Comparison of ENCODE assay signal across 22 cellular contexts in the genomic region with DNA sequence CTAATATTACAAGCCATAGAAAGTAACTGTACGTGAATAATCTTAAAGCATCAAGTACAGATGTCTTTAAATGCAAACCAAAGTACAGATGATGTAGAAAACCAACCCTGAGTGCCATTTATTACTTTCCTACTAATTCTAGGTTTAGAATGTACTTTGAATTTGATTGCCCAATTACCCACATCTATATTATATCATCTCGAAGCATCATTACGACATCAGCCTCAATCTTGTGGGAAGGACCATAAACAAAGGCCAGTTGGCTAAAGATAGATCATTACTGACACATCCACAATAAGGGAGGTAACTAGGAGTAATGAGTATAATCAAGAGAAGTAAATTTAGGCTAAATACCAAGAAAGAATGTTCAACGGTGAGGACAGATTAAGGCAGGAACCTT.
A peak's percentile ranks its signal among the peaks of the same experiment; 100 is the strongest.
DNase-seq lines count a peak whose midpoint lies in the region; ATAC-seq and TF ChIP-seq lines count a peak whose summit lies in the region.
"Had no signal": no experiment of that assay in that cellular context is flagged by ENCODE, and none has a peak within 500 bp of the region (broad histone marks: within the 10 kb centered on the region; RNA-seq: fewer than 3 reads in every experiment).

No MANE protein-coding gene starts in this region.

- H3K14ac ChIP-seq in IMR-90 (replicated peaks; ENCODE audit: low read depth, low read length) = no peak overlapping the region

- dilution Hi-C loops in IMR-90 (cut with HindIII; ENCODE audit: low sequenced_read_pairs, unreplicated experiment) = no loop called here

- no peaks in the 10 kb centered on the region; the same call in 1 of the 2 replicates for H3K4me1 ChIP-seq in IMR-90 (ENCODE audit: control insufficient read depth, insufficient read depth, low read length)
- H3K4me1 ChIP-seq: gastroesophageal sphincter had no signal

- TF ChIP-seq POLR2A in IMR-90 (IDR thresholded peaks at IDR 0.05; ENCODE audit: low read depth, low read length) = no peak

- H3K4ac ChIP-seq in IMR-90 (ENCODE audit: low read depth, low read length) = no peak overlapping the region

- DNase-seq in IMR-90 (peak; percentile 40), NCI-H226 (peak; percentile 34), epithelial cell of esophagus (ENCODE audit: low read depth) (peak; percentile 11), myocyte (ENCODE audit: low read depth) (peak; percentile 5), GM10248 (ENCODE audit: extremely low spot score) (no peak), NCI-H446 (lab: John Stamatoyannopoulos, UW) (no peak)
- DNase-seq: activated CD4-positive, alpha-beta T cell treated with anti-CD3 and anti-CD28 coated beads for 4 hours; activated naive CD4-positive, alpha-beta T cell treated with anti-CD3 and anti-CD28 coated beads, Interleukin-2, amount 50 U/mL, for 16 hours; anterior cingulate cortex; CD4-positive, alpha-beta T cell; kidney; NCI-H1092; NCI-H524 treated with DMSO at 0.1 percent for 48 hours; PC-9; SHP77 treated with DMSO at 0.1 percent for 48 hours; small intestine; stimulated activated naive B cell treated with anti-CD40 and anti-IgM and Interleukin-4, amounts not matched to agents 10 μg/mL and 1 μg/mL and 100 μg/mL, for 72 hours had no signal

- H2AK5ac ChIP-seq in IMR-90 (ENCODE audit: low read depth, low read length) = no peak overlapping the region

- no peak overlapping the region for H2BK120ac ChIP-seq in IMR-90 (ENCODE audit: low read depth, low read length)

- peaks cover 2 to 22% of the 10 kb centered on the region in 2 experiments; a peak in 2 of 4 replicates for H3K79me1 ChIP-seq in IMR-90 (ENCODE audit: low read depth in 1 of 2, low read length in 2 of 2)

- ATAC-seq in IMR-90 (ENCODE audit: low read depth) (no peak), HG03097 (IDR thresholded peaks at IDR 0.05; ENCODE audit: low FRiP score, unreplicated experiment) (no peak)
- ATAC-seq: gastroesophageal sphincter; K562; stimulated activated naive B cell treated with anti-CD40 and anti-IgM and Interleukin-4, amounts not matched to agents 10 μg/mL and 1 μg/mL and 100 μg/mL, for 72 hours had no signal

- TF ChIP-seq RAD21 in IMR-90 (IDR thresholded peaks at IDR 0.05; ENCODE audit: low read length) = no peak

- H4K8ac ChIP-seq in IMR-90 (ENCODE audit: low read depth in 2 of 2, low read length in 2 of 2) = no peak overlapping the region

- POLR2A ChIA-PET in IMR-90 (lab: Charles Lee; ENCODE audit: unreplicated experiment) = no interaction called here
- POLR2A ChIA-PET in GM10248 (lab: Yijun Ruan, JAX) = no interaction called here

- no peaks in the 10 kb centered on the region for H4K20me1 ChIP-seq in IMR-90 (ENCODE audit: insufficient read depth, low read length)

- H2BK15ac ChIP-seq in IMR-90 (ENCODE audit: low read depth, low read length) = no peak overlapping the region

- no peak overlapping the region for H3K4me2 ChIP-seq in IMR-90 (ENCODE audit: low read depth, low read length)
- H3K4me2 ChIP-seq: PC-9 had no signal

- H4K91ac ChIP-seq in IMR-90 (ENCODE audit: insufficient read depth, low read depth, low read length) = no peak overlapping the region

- no peak overlapping the region for H3K27ac ChIP-seq in IMR-90 (ENCODE audit: insufficient read depth, low read length)
- H3K27ac ChIP-seq: gastroesophageal sphincter, PC-9, thoracic aorta had no signal

- intact Hi-C loops in IMR-90 (cut with micrococcal nuclease) = no loop called here

- H3K9me1 ChIP-seq in IMR-90 (ENCODE audit: insufficient read depth, low read length) = peaks cover 3% of the 10 kb centered on the region; the same call in 1 of the 2 replicates

- H3K27me3 ChIP-seq in IMR-90 (ENCODE audit: control insufficient read depth, insufficient read depth, low read length) = no peaks in the 10 kb centered on the region
- H3K27me3 ChIP-seq: gastroesophageal sphincter had no signal

- BruUV-seq in IMR-90 (replicated peaks; lab: Mats Ljungman, UMichigan) = no TSS peak

- WGBS in IMR-90 (ENCODE audit: extremely low coverage in 2 of 2, insufficient read length in 1 of 2), 2 experiments = no CpG with 5 or more reads among the region's 4 CpGs

- H2BK5ac ChIP-seq in IMR-90 (ENCODE audit: low read depth, low read length, poor library complexity, severe bottlenecking) = no peak overlapping the region

- no peak overlapping the region for H2AK9ac ChIP-seq in IMR-90 (replicated peaks; ENCODE audit: low read depth, low read length, poor library complexity)

- no peak overlapping the region for H3K23ac ChIP-seq in IMR-90 (ENCODE audit: low read depth, low read length)

- CTCF ChIA-PET in IMR-90 (lab: Yijun Ruan, JAX) (no interaction called here), GM10248 (lab: Yijun Ruan, JAX) (interaction anchor here (1.6 to 1.7 kb wide), 2 partner anchors 12 to 17 kb away, joined by 5 to 9 read pairs; no protein-coding TSS in a partner anchor)

- H3K4me3 ChIP-seq in IMR-90 (ENCODE audit: insufficient read depth, low read depth, low read length) = no peak overlapping the region
- no peak overlapping the region for H3K4me3 ChIP-seq in epithelial cell of esophagus (ENCODE audit: low read length)
- H3K4me3 ChIP-seq: gastroesophageal sphincter, K562, lung, PC-9, thoracic aorta had no signal

- no peak overlapping the region for H4K5ac ChIP-seq in IMR-90 (ENCODE audit: low read depth, low read length)

- in situ Hi-C loops in IMR-90 (cut with MboI; ENCODE audit: low sequenced_read_pairs) = no loop called here

- peaks cover 3% of the 10 kb centered on the region; the same call in 1 of the 2 replicates for H3K9me3 ChIP-seq in IMR-90 (ENCODE audit: control insufficient read depth, insufficient read depth, low read length)
- H3K9me3 ChIP-seq: gastroesophageal sphincter, thoracic aorta had no signal

- TF ChIP-seq CTCF in IMR-90 (conservative IDR thresholded peaks at IDR 0.05; ENCODE audit: low read depth, low read length) (no peak), epithelial cell of esophagus (IDR thresholded peaks at IDR 0.05; ENCODE audit: insufficient read depth, low read depth, low read length, missing control alignments) (no peak), GM10248 (IDR thresholded peaks at IDR 0.05; ENCODE audit: control extremely low read depth, extremely low read depth, low read depth, missing control alignments) (no peak)

- no peaks in the 10 kb centered on the region for H3K36me3 ChIP-seq in IMR-90 (ENCODE audit: control insufficient read depth, insufficient read depth, low read length)
- H3K36me3 ChIP-seq: gastroesophageal sphincter, thoracic aorta had no signal

- H3K9ac ChIP-seq in IMR-90 (ENCODE audit: low read depth, low read length) = no peak overlapping the region

- H3K56ac ChIP-seq in IMR-90 (ENCODE audit: extremely low read depth, insufficient read depth, low read length) = no peak overlapping the region

- no peak overlapping the region for H3K18ac ChIP-seq in IMR-90 (ENCODE audit: low read depth, low read length)

- no peak overlapping the region for H2AFZ ChIP-seq in IMR-90 (replicated peaks; ENCODE audit: low read length, poor library complexity)
- H2AFZ ChIP-seq: PC-9 had no signal

- no peak overlapping the region for H2BK20ac ChIP-seq in IMR-90 (ENCODE audit: low read depth, low read length)

TF ChIP-seq in IMR-90, 13 proteins besides CTCF, POLR2A, EP300 and RAD21:
- TF ChIP-seq SMC3 (IDR thresholded peaks at IDR 0.05; ENCODE audit: low read depth, low read length) (no peak), RFX5 (IDR thresholded peaks at IDR 0.05; ENCODE audit: low read depth, low read length) (no peak), FOS (IDR thresholded peaks at IDR 0.05; ENCODE audit: low read depth, low read length) (no peak), MAFK (IDR thresholded peaks at IDR 0.05; ENCODE audit: low read depth, low read length) (no peak), CEBPB (IDR thresholded peaks at IDR 0.05; ENCODE audit: low read depth, low read length) (peak; percentile 83), NFE2L2 (IDR thresholded peaks at IDR 0.05; ENCODE audit: low read depth, low read length) (no peak)
- TF ChIP-seq, protein P1, sequence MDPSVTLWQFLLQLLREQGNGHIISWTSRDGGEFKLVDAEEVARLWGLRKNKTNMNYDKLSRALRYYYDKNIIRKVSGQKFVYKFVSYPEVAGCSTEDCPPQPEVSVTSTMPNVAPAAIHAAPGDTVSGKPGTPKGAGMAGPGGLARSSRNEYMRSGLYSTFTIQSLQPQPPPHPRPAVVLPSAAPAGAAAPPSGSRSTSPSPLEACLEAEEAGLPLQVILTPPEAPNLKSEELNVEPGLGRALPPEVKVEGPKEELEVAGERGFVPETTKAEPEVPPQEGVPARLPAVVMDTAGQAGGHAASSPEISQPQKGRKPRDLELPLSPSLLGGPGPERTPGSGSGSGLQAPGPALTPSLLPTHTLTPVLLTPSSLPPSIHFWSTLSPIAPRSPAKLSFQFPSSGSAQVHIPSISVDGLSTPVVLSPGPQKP (IDR thresholded peaks at IDR 0.05; ENCODE audit: borderline replicate concordance, low read depth, low read length) = no peak
TF ChIP-seq in IMR-90: peak in this region for 1.

Comparison
In these comparisons a context has a peak if more than half of its experiments do, and no peak if none do; other contexts are left out.
1. DNase-seq: peak in IMR-90 (single experiment), NCI-H226 (single experiment), epithelial cell of esophagus (single experiment) and myocyte (single experiment); none in GM10248 (single experiment) and NCI-H446 (0 of 2).